8 cellular contexts compared by ENCODE assay signal in the genomic region with DNA sequence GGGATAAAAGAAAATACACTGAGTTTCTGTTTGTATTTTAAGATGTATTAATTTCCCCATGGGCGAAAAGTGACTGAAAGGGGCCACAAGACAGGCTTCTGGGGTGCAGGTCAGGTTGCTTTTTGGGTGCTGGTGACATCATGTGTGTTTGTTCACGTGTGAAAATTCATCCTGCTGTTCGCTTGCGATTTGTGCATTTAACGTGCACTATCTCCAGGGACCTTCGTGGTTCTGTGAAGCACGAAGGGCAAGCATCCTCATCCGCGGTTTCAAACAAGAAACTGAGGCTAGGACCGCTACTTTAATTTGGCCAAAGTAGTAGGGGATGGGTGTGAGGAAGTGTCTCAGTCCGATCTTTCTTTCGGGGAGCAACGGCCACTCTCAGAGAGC. TPM values are rescaled to one million over a fixed set of nuclear protein-coding genes. Genes with fewer than 3 reads are reported as not detected.
DNase-seq lines count a peak whose midpoint lies in the region; ATAC-seq and TF ChIP-seq lines count a peak whose summit lies in the region.

No MANE protein-coding gene starts in this region.

- no peaks in the 10 kb centered on the region for H3K9me3 Mint-ChIP-seq in brain

- H3K36me3 ChIP-seq in ACC112 (ENCODE audit: insufficient read depth, low read length) (no peaks in the 10 kb centered on the region), mucosa of stomach (ENCODE audit: control insufficient read depth, insufficient read depth, low read length) (no peaks in the 10 kb centered on the region)

- no peaks in the 10 kb centered on the region for H3K36me3 Mint-ChIP-seq in brain

- peak overlapping the region; percentile 96 for H2AFZ ChIP-seq in ACC112 (ENCODE audit: low read length, unreplicated experiment)

- peak overlapping the region; percentile 18 for H3K9ac ChIP-seq in mucosa of stomach (ENCODE audit: low read length)

- H3K4me1 ChIP-seq in ACC112 (ENCODE audit: control insufficient read depth, insufficient read depth, low read length, unreplicated experiment): peaks cover 21% of the 10 kb centered on the region
- peaks cover 16% of the 10 kb centered on the region for H3K4me1 ChIP-seq in mucosa of stomach (ENCODE audit: control insufficient read depth, insufficient read depth, low read length)

- ATAC-seq in HG03159 (IDR thresholded peaks at IDR 0.05; ENCODE audit: unreplicated experiment): peak; percentile 3
- ATAC-seq in activated CD4-positive, CD25-positive, alpha-beta regulatory T cell treated with anti-CD3 and anti-CD28 coated beads, Interleukin-2, amount 50 U/mL, for 24 hours: no peak

- H3K79me2 ChIP-seq in ACC112 (ENCODE audit: control insufficient read depth, insufficient read depth, low read length, unreplicated experiment): peaks cover 30% of the 10 kb centered on the region

- no peak for DNase-seq in cerebellar cortex (ENCODE audit: low spot score)
- DNase-seq in Ammon's horn (ENCODE audit: low spot score): no peak
- DNase-seq in NCI-H1105 treated with DMSO at 0.1 percent for 48 hours (lab: John Stamatoyannopoulos, UW): no peak

- H3K4me3 Mint-ChIP-seq in brain: peak overlapping the region; percentile 77 to 88 (median 80)

- H3K4me3 ChIP-seq in ACC112 (ENCODE audit: low read depth, low read length): peak overlapping the region; percentile 90
- H3K4me3 ChIP-seq in mucosa of stomach (ENCODE audit: low read length): no peak overlapping the region

- H3K27ac Mint-ChIP-seq in brain: peak overlapping the region in 2 of 5 experiments; percentile 12 to 70

- no peak overlapping the region for H3K27ac ChIP-seq in ACC112 (ENCODE audit: low read depth, low read length)

- H3K27me3 ChIP-seq in ACC112 (ENCODE audit: insufficient read depth, low read length) (no peaks in the 10 kb centered on the region), mucosa of stomach (ENCODE audit: control insufficient read depth, insufficient read depth, low read length) (no peaks in the 10 kb centered on the region)

- H3K4me1 Mint-ChIP-seq in brain: peaks cover 26% of the 10 kb centered on the region

- no peak for TF ChIP-seq CTCF in brain (conservative IDR thresholded peaks at IDR 0.05)

- H3K9me3 ChIP-seq in mucosa of stomach (ENCODE audit: control insufficient read depth, low read length): no peaks in the 10 kb centered on the region

- peaks cover 36% of the 10 kb centered on the region for H3K27me3 Mint-ChIP-seq in brain

RNA-seq across cellular contexts. Expression of gene SMAD6, which starts 1.6 kb away (rescaled TPM):
- 2.3 TPM for polyA plus RNA-seq in brain (ENCODE audit: insufficient read depth, low read depth, low replicate concordance)
